Comparison of ENCODE assay signal across 35 cellular contexts in the genomic region with DNA sequence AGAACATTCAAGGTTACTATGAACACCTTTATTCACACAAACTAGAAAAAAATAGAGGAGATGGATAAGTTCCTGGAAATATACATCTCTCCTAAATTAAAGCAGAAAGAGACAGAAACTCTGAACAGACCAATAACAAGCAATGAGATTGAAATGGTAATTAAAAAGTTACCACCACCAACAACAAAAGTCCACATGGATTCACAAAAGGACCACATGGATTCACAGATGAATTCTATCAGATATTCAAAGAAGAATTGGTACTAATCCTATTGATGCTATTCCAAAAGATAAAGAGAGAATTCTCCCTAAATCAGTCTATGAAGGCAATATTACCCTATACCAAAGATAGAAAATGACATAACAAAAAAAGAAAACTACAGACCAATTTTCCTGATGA.
"Had no signal": no experiment of that assay in that cellular context is flagged by ENCODE, and none has a peak within 500 bp of the region (broad histone marks: within the 10 kb centered on the region; RNA-seq: fewer than 3 reads in every experiment).

No MANE protein-coding gene starts in this region.

- H3K27ac ChIP-seq: KMS-11 had no signal

- H3K4me2 ChIP-seq: KMS-11 had no signal

- H3K36me3 ChIP-seq: MG63 had no signal

- H3K9ac ChIP-seq: KMS-11 had no signal

- H3K27me3 ChIP-seq: MG63 had no signal

- DNase-seq: Karpas-422, Kasumi-1, MG63, MM.1S, MV-4-11, NCI-H1048, NCI-H1092, NCI-H1092 treated with DMSO at 0.1 percent for 48 hours, NCI-H1105, NCI-H1105 treated with DMSO at 0.1 percent for 48 hours, NCI-H1417, NCI-H1417 treated with DMSO at 0.1 percent for 48 hours, NCI-H1436, NCI-H1436 treated with DMSO at 0.1 percent for 48 hours, NCI-H146, NCI-H1694, NCI-H1694 treated with DMSO at 0.1 percent for 48 hours, NCI-H187, NCI-H187 treated with DMSO at 0.1 percent for 48 hours, NCI-H1930, NCI-H2029, NCI-H2029 treated with DMSO at 0.1 percent for 48 hours, NCI-H2081, NCI-H2081 treated with DMSO at 0.1 percent for 48 hours, NCI-H2107, NCI-H2171, NCI-H2171 treated with DMSO at 0.1 percent for 48 hours, NCI-H2227 treated with DMSO at 0.1 percent for 48 hours, NCI-H226, NCI-H345, NCI-H446, NCI-H446 treated with DMSO at 0.1 percent for 48 hours, NCI-H510A, NCI-H510A treated with DMSO at 0.1 percent for 48 hours had no signal

- H3K4me3 ChIP-seq: MG63 had no signal
